ENCODE assay signal across 15 cellular contexts in genomic region chr10:6399879-6400278, GRCh38.
DNase-seq lines count a peak whose midpoint lies in the region; ATAC-seq and TF ChIP-seq lines count a peak whose summit lies in the region.
"Had no signal": no experiment of that assay in that cellular context is flagged by ENCODE, and none has a peak within 500 bp of the region (broad histone marks: within the 10 kb centered on the region; RNA-seq: fewer than 3 reads in every experiment).

No MANE protein-coding gene starts in this region.

- H3K9me3 Mint-ChIP-seq in activated T-cell treated with anti-CD3 and anti-CD28 coated beads, Interleukin-2, amount 50 U/mL, for 72 hours = no peaks in the 10 kb centered on the region
- H3K9me3 Mint-ChIP-seq: T-cell had no signal

- H3K4me3 Mint-ChIP-seq in activated T-cell treated with anti-CD3 and anti-CD28 coated beads, Interleukin-2, amount 50 U/mL, for 72 hours = no peak overlapping the region
- H3K4me3 Mint-ChIP-seq: T-cell had no signal

- peaks cover 30% of the 10 kb centered on the region for H3K27me3 Mint-ChIP-seq in activated T-cell treated with anti-CD3 and anti-CD28 coated beads, Interleukin-2, amount 50 U/mL, for 72 hours (ENCODE audit: low read depth)

- H3K27ac Mint-ChIP-seq in activated T-cell treated with anti-CD3 and anti-CD28 coated beads, Interleukin-2, amount 50 U/mL, for 72 hours = peak overlapping the region; percentile 17

- intact Hi-C loops in tibial artery (cut with DNase I; ENCODE audit: low total_unique reads) = loop anchor here (2.0 to 5.0 kb wide), 2 partner anchors 198 to 289 kb away; partner anchors contain the start of gene PFKFB3

- ATAC-seq in activated T-cell treated with anti-CD3 and anti-CD28 coated beads, Interleukin-2, amount 50 U/mL, for 72 hours (replicated peaks in 1 of 2) = no peak
- no peak for ATAC-seq in HG03039 (IDR thresholded peaks at IDR 0.05; ENCODE audit: unreplicated experiment)
- no peak for ATAC-seq in GM18858 (IDR thresholded peaks at IDR 0.05; ENCODE audit: unreplicated experiment)
- ATAC-seq: T-cell had no signal

- H3K36me3 ChIP-seq in muscle layer of duodenum (ENCODE audit: control insufficient read depth in 1 of 2, insufficient read depth in 2 of 2, low read length in 2 of 2) (no peaks in the 10 kb centered on the region), tibial artery (no peaks in the 10 kb centered on the region)
- H3K36me3 ChIP-seq: upper lobe of right lung had no signal

- H3K4me1 ChIP-seq in muscle layer of duodenum (ENCODE audit: control insufficient read depth in 1 of 2, insufficient read depth in 2 of 2, low read length in 2 of 2) (peaks cover 0 to 11% of the 10 kb centered on the region in 2 donors), tibial artery (peaks cover 0 to 27% (median 15%) of the 10 kb centered on the region in 4 donors)

- peaks cover 0 to 5% of the 10 kb centered on the region in 2 donors for H3K36me3 Mint-ChIP-seq in activated T-cell treated with anti-CD3 and anti-CD28 coated beads, Interleukin-2, amount 50 U/mL, for 72 hours (ENCODE audit: insufficient read depth in 2 of 2)
- H3K36me3 Mint-ChIP-seq: T-cell had no signal

- no peak for DNase-seq in activated T-cell treated with anti-CD3 and anti-CD28 coated beads, Interleukin-2, amount 50 U/mL, for 72 hours
- no peak for DNase-seq in activated T-cell treated with anti-CD3 and anti-CD28 coated beads, Interleukin-2, amount 50 U/mL, for 1 hour
- DNase-seq in tibial artery = no peak
- DNase-seq in DMS 273 (lab: John Stamatoyannopoulos, UW; ENCODE audit: unreplicated experiment) = no peak
- DNase-seq: cortex of kidney; NCI-H2171 treated with DMSO at 0.1 percent for 48 hours; stimulated activated CD4-positive, alpha-beta T cell treated with anti-CD3 and anti-CD28 coated beads, Interleukin-4, amount 100 ng/mL, for 4 hours; T-cell; upper lobe of right lung had no signal

- H3K27me3 ChIP-seq in muscle layer of duodenum (ENCODE audit: low read depth, low read length) = no peaks in the 10 kb centered on the region
- no peaks in the 10 kb centered on the region for H3K27me3 ChIP-seq in tibial artery
- H3K27me3 ChIP-seq: upper lobe of right lung had no signal

- H3K4me1 Mint-ChIP-seq in activated T-cell treated with anti-CD3 and anti-CD28 coated beads, Interleukin-2, amount 50 U/mL, for 72 hours (ENCODE audit: low read depth) = peaks cover 50% of the 10 kb centered on the region

- TF ChIP-seq CTCF in tibial artery (IDR thresholded peaks at IDR 0.05) = no peak

- H3K27ac ChIP-seq in angular gyrus (ENCODE audit: low read depth, low read length) (peak overlapping the region; percentile 19), muscle layer of duodenum (ENCODE audit: low read length) (peak overlapping the region; percentile 53), tibial artery (peak overlapping the region; percentile 31 to 33)
- H3K27ac ChIP-seq: KMS-11, RWPE1, upper lobe of right lung had no signal

- H3K4me3 ChIP-seq in muscle layer of duodenum (ENCODE audit: low read depth in 1 of 2, low read length in 2 of 2) = no peak overlapping the region
- H3K4me3 ChIP-seq in tibial artery = no peak overlapping the region
- H3K4me3 ChIP-seq: upper lobe of right lung had no signal

- H3K9me3 ChIP-seq in muscle layer of duodenum (ENCODE audit: control insufficient read depth in 1 of 2, low read length in 2 of 2) (no peaks in the 10 kb centered on the region), tibial artery (no peaks in the 10 kb centered on the region)
- H3K9me3 ChIP-seq: upper lobe of right lung had no signal
